Comparison of ENCODE assay signal across 8 cellular contexts in genomic region chr15:100602822-100603393, GRCh38. TPM values are rescaled to one million over a fixed set of nuclear protein-coding genes. Genes with fewer than 3 reads are reported as not detected.
DNase-seq lines count a peak whose midpoint lies in the region; ATAC-seq lines count a peak whose summit lies in the region.

No MANE protein-coding gene starts in this region.

- ATAC-seq in HG02798 (IDR thresholded peaks at IDR 0.05; ENCODE audit: poor library complexity, unreplicated experiment) = peak; percentile 23

- peaks cover 16% of the 10 kb centered on the region for H3K36me3 Mint-ChIP-seq in activated naive CD8-positive, alpha-beta T cell treated with anti-CD3 and anti-CD28 coated beads for 36 hours

- peak overlapping the region; percentile 78 for H3K4me3 ChIP-seq in iPS-18c (ENCODE audit: insufficient read depth, low read depth, low read length)

- no peak overlapping the region for H3K4me3 Mint-ChIP-seq in activated naive CD8-positive, alpha-beta T cell treated with anti-CD3 and anti-CD28 coated beads for 36 hours

- DNase-seq in stimulated activated CD4-positive, alpha-beta T cell treated with anti-CD3 and anti-CD28 coated beads, Interleukin-12 subunit alpha, Interleukin-12 subunit beta, amount 100 ng/mL, for 48 hours (ENCODE audit: low read depth in 2 of 3, low spot score in 1 of 3) = peak in 2 of 3 donors; percentile 34 to 37
- DNase-seq in stimulated activated CD4-positive, alpha-beta T cell treated with anti-CD3 and anti-CD28 coated beads, Interleukin-12 subunit alpha, Interleukin-12 subunit beta, amount 100 ng/mL, for 4 hours = no peak
- peak; percentile 38 to 66 for DNase-seq in NOMO-1 (lab: John Stamatoyannopoulos, UW; ENCODE audit: unreplicated experiment in 2 of 2)
- DNase-seq in activated naive CD8-positive, alpha-beta T cell treated with anti-CD3 and anti-CD28 coated beads for 36 hours = peak; percentile 50
- DNase-seq in stimulated activated CD4-positive, alpha-beta T cell treated with anti-CD3 and anti-CD28 coated beads, Interleukin-2, amount 100 ng/mL, for 48 hours = peak; percentile 31 to 42
- DNase-seq in foreskin melanocyte = no peak

- no peak overlapping the region for H3K27ac Mint-ChIP-seq in activated naive CD8-positive, alpha-beta T cell treated with anti-CD3 and anti-CD28 coated beads for 36 hours

- H3K9me3 Mint-ChIP-seq in activated naive CD8-positive, alpha-beta T cell treated with anti-CD3 and anti-CD28 coated beads for 36 hours = no peaks in the 10 kb centered on the region

- H3K9me3 ChIP-seq in iPS-18c (ENCODE audit: control insufficient read depth, insufficient read depth, low read length) = no peaks in the 10 kb centered on the region

- H3K4me1 Mint-ChIP-seq in activated naive CD8-positive, alpha-beta T cell treated with anti-CD3 and anti-CD28 coated beads for 36 hours = peaks cover 53% of the 10 kb centered on the region

- no peaks in the 10 kb centered on the region for H3K27me3 Mint-ChIP-seq in activated naive CD8-positive, alpha-beta T cell treated with anti-CD3 and anti-CD28 coated beads for 36 hours

RNA-seq across cellular contexts. Expression of gene ASB7, which starts 0.5 kb away (rescaled TPM):
- 10 to 100 TPM; 18.5 to 19.2 TPM for total RNA-seq in activated naive CD8-positive, alpha-beta T cell treated with anti-CD3 and anti-CD28 coated beads for 36 hours

RNA-seq across cellular contexts. Expression of gene LINS1, which starts 0.9 kb away (rescaled TPM):
- 10 to 100 TPM; 27.0 to 27.6 TPM for total RNA-seq in activated naive CD8-positive, alpha-beta T cell treated with anti-CD3 and anti-CD28 coated beads for 36 hours

Comparison
In these comparisons a context has a peak if more than half of its experiments do, and no peak if none do; other contexts are left out.
1. DNase-seq: peak in stimulated activated CD4-positive, alpha-beta T cell treated with anti-CD3 and anti-CD28 coated beads, Interleukin-12 subunit alpha, Interleukin-12 subunit beta, amount 100 ng/mL, for 48 hours (2 of 3), NOMO-1 (2 of 2), activated naive CD8-positive, alpha-beta T cell treated with anti-CD3 and anti-CD28 coated beads for 36 hours (single experiment) and stimulated activated CD4-positive, alpha-beta T cell treated with anti-CD3 and anti-CD28 coated beads, Interleukin-2, amount 100 ng/mL, for 48 hours (2 of 2); none in stimulated activated CD4-positive, alpha-beta T cell treated with anti-CD3 and anti-CD28 coated beads, Interleukin-12 subunit alpha, Interleukin-12 subunit beta, amount 100 ng/mL, for 4 hours (single experiment) and foreskin melanocyte (single experiment).